1 cellular context compared by ENCODE assay signal in the genomic region with DNA sequence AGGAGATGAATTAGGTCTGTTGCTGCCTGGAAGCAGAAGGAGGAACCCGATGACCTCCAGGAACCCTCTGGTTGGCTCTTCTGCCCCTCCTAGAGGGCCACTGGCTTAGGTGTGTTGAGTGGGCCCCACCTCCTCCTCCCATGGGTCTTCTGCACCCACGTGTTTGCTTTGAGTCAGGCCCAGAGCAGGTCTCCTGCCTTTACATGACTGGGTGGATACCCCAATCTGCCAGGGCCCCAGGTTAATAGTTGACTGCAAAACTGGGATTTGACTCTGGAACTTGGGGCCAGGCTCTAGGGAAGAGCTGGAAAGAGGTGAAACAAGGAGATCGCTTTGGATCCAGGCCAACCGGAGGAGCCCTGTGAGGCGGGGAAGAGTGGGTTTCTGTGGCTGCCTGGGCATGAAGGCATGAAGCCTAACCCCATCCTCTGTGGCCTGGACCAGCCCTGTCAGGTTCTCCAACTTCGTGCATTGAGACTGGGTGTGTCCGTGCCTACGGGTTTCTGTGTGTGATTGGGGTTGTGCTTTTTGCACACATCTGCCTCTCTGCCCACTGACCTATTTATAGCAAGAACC.
TF ChIP-seq lines count a peak whose summit lies in the region.

No MANE protein-coding gene starts in this region.

TF ChIP-seq in HCT116, 20 proteins besides CTCF, POLR2A, EP300 and RAD21:
- no peak for TF ChIP-seq EZH2 (IDR thresholded peaks at IDR 0.05)
- no peak for TF ChIP-seq POLR2AphosphoS5 (IDR thresholded peaks at IDR 0.05; ENCODE audit: low read depth, low read length)
- no peak for TF ChIP-seq TCF7L2 (IDR thresholded peaks at IDR 0.05; ENCODE audit: borderline replicate concordance, extremely low read depth, insufficient read depth, insufficient read length)
- TF ChIP-seq EGR1 (IDR thresholded peaks at IDR 0.05; ENCODE audit: low read depth): no peak
- TF ChIP-seq FOSL1 (IDR thresholded peaks at IDR 0.05; ENCODE audit: low read depth): no peak
- no peak for TF ChIP-seq ZNF274 (IDR thresholded peaks at IDR 0.05; ENCODE audit: low read depth, low read length)
- no peak for TF ChIP-seq SIN3A (IDR thresholded peaks at IDR 0.05; ENCODE audit: low read depth)
- no peak for TF ChIP-seq ELF1 (IDR thresholded peaks at IDR 0.05; ENCODE audit: borderline replicate concordance, low read depth)
- TF ChIP-seq ZFX (IDR thresholded peaks at IDR 0.05): no peak
- TF ChIP-seq, protein P1, sequence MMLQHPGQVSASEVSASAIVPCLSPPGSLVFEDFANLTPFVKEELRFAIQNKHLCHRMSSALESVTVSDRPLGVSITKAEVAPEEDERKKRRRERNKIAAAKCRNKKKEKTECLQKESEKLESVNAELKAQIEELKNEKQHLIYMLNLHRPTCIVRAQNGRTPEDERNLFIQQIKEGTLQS (IDR thresholded peaks at IDR 0.05): no peak
- no peak for TF ChIP-seq YY1 (IDR thresholded peaks at IDR 0.05; ENCODE audit: extremely low read depth, insufficient replicate concordance, low read depth, low read length)
- TF ChIP-seq CBX3 (IDR thresholded peaks at IDR 0.05; ENCODE audit: low read depth): no peak
- TF ChIP-seq, protein P2, sequence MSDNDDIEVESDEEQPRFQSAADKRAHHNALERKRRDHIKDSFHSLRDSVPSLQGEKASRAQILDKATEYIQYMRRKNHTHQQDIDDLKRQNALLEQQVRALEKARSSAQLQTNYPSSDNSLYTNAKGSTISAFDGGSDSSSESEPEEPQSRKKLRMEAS (IDR thresholded peaks at IDR 0.05): no peak
- TF ChIP-seq CEBPB (IDR thresholded peaks at IDR 0.05; ENCODE audit: low read depth): no peak
- TF ChIP-seq EZH2phosphoT487 (IDR thresholded peaks at IDR 0.05; ENCODE audit: borderline replicate concordance): no peak
- TF ChIP-seq SRF (IDR thresholded peaks at IDR 0.05; ENCODE audit: low read depth): no peak
- TF ChIP-seq, protein P3, sequence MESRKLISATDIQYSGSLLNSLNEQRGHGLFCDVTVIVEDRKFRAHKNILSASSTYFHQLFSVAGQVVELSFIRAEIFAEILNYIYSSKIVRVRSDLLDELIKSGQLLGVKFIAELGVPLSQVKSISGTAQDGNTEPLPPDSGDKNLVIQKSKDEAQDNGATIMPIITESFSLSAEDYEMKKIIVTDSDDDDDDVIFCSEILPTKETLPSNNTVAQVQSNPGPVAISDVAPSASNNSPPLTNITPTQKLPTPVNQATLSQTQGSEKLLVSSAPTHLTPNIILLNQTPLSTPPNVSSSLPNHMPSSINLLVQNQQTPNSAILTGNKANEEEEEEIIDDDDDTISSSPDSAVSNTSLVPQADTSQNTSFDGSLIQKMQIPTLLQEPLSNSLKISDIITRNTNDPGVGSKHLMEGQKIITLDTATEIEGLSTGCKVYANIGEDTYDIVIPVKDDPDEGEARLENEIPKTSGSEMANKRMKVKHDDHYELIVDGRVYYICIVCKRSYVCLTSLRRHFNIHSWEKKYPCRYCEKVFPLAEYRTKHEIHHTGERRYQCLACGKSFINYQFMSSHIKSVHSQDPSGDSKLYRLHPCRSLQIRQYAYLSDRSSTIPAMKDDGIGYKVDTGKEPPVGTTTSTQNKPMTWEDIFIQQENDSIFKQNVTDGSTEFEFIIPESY (IDR thresholded peaks at IDR 0.05; ENCODE audit: extremely low read depth, insufficient replicate concordance, low read length): no peak
- TF ChIP-seq SP1 (IDR thresholded peaks at IDR 0.05; ENCODE audit: low read depth): no peak
- TF ChIP-seq REST (IDR thresholded peaks at IDR 0.05; ENCODE audit: low read depth): no peak
